ENCODE assay signal across 8 cellular contexts in the genomic region with DNA sequence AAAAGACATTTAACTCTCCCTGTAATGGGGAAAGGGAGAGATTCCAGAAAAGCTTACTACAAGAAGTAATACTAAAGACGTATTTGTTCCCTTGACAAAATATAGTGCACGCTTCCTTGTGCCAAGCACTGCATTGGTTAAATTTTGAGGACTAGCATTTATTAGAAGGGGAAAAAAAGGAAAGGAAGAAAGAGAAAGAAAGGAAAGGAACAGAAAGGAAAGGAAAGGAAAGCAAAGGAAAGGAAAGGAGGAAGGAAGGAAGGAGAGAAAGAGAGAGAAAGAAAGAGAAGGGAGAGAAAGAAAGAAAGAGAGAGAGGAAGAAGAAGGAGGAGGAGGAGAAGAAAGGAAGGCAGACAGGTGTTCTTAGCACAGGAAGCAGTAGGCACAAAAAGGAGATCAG.
"Had no signal": no experiment of that assay in that cellular context is flagged by ENCODE, and none has a peak within 500 bp of the region (broad histone marks: within the 10 kb centered on the region; RNA-seq: fewer than 3 reads in every experiment).

No MANE protein-coding gene starts in this region.

- H2AFZ ChIP-seq: GM23248 had no signal

- H3K27ac ChIP-seq: GM23248 had no signal

- H3K9me3 ChIP-seq: HAP-1 had no signal

- DNase-seq: GM23248, GOT3, H7, H9, HCEC 1CT, HFFc6 had no signal

- H3K36me3 ChIP-seq: HAP-1 had no signal

- H3K4me3 Mint-ChIP-seq: H9, HFFc6 had no signal

- H3K9me3 Mint-ChIP-seq: H9, HFFc6 had no signal

- ATAC-seq: HCT116 had no signal

- H3K4me3 ChIP-seq: GM23248, HAP-1 had no signal

- H3K27ac Mint-ChIP-seq: H9, HFFc6 had no signal

- H3K4me1 ChIP-seq: HAP-1 had no signal
